In the genomic region with DNA sequence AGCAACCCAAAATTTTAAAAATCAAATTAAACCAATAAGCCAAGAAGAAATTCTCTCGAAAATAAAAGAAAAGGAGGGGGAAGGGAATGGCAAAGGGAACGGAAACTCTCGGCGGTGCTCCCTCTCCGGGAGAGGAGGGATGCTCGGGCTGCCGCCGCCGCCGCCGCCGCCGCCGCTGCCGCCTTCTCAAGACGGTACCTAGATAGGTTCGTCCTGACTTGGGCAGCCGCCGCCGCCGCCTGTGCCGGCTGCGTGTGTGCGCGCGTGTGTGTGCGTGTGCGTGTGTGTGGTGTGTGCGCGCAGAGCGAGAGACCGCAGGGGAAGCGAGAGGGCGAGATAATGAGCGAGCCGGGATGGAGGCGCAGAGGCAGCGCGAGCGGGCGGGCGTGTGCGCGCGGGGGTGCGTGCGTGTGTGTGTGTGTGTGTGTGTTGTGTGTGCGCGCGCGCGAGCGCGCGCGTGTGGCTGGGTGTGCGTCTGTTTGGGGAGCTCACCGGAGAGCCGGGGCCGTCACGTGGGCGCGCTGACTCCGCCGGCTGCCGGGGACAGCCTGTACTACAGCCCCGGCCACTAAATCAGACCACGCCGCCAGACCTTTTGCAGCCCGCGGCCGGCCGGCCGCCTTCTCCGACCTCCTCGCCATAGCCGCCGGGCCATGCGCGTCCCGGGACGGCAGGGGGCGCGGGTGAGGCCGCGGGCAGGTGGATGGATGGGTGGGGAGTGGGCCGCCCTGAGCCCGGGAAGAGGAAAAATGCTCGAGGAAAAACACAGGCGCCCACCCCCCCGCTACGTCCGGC, we compare ENCODE assay signal across 8 cellular contexts.
A peak's percentile ranks its signal among the peaks of the same experiment; 100 is the strongest.
DNase-seq lines count a peak whose midpoint lies in the region; ATAC-seq, FAIRE-seq and TF ChIP-seq lines count a peak whose summit lies in the region.

No MANE protein-coding gene starts in this region.

- peaks cover 26% of the 10 kb centered on the region for H3K23me2 ChIP-seq in H1 (ENCODE audit: low read depth, low read length)

- CTCF ChIA-PET in activated CD8-positive, alpha-beta T cell treated with anti-CD3 and anti-CD28 coated beads, Interleukin-2, amount 10 ng/mL, durations not matched to agents 7 days and 5 days (lab: Charles Lee) = interaction anchor here (0.8 to 1.1 kb wide), 3 partner anchors 8 to 840 kb away, joined by 3 read pairs; a partner anchor contains a TSS
- CTCF ChIA-PET in H1 (lab: Charles Lee; ENCODE audit: partially characterized antibody) = interaction anchor here (0.7 to 1.8 kb wide), 22 partner anchors 9 to 529 kb away, joined by 3 to 11 read pairs (median 4); no protein-coding TSS in a partner anchor

- peak overlapping the region; percentile 84 for H3K18ac ChIP-seq in H1 (ENCODE audit: extremely low read depth, low read length)

- H3K27me3 ChIP-seq in H1 (replicated peaks in 1 of 4; ENCODE audit: control insufficient read depth in 3 of 4, extremely low read depth in 1 of 4, insufficient read depth in 3 of 4, low read length in 3 of 4) = peaks cover 0 to 17% (median 8%) of the 10 kb centered on the region in 4 experiments; a peak in 6 of 7 replicates

- peak overlapping the region; percentile 75; the same call in 1 of the 2 replicates for H2BK12ac ChIP-seq in H1 (ENCODE audit: low read depth, low read length)

- H2BK15ac ChIP-seq in H1 (ENCODE audit: low read length) = no peak overlapping the region; the same call in 1 of the 2 replicates

- no peak overlapping the region for H3K23ac ChIP-seq in H1 (ENCODE audit: insufficient read length)

- H3K79me1 ChIP-seq in H1 (ENCODE audit: low read depth, low read length) = no peaks in the 10 kb centered on the region

- TF ChIP-seq CTCF in AG10803 (conservative IDR thresholded peaks at IDR 0.05; ENCODE audit: low read length) = peak; percentile 43
- peak; percentile 78 to 90 (median 79) for TF ChIP-seq CTCF in H1 (IDR thresholded peaks at IDR 0.05; ENCODE audit: control extremely low read depth in 1 of 3, insufficient read depth in 1 of 3, low read depth in 1 of 3, low read length in 3 of 3)

- peak in 1 of 2 experiments; percentile 62; a peak in 2 of 3 replicates for TF ChIP-seq POLR2A in H1 (IDR thresholded peaks at IDR 0.05; ENCODE audit: control extremely low read depth in 1 of 2, low read depth in 2 of 2, low read length in 2 of 2)

- H3K9me3 ChIP-seq in H1 (ENCODE audit: insufficient read depth in 2 of 2, low read depth in 1 of 2, low read length in 1 of 2) = no peaks in the 10 kb centered on the region

- H3K4me3 Mint-ChIP-seq in activated CD8-positive, alpha-beta T cell treated with anti-CD3 and anti-CD28 coated beads, Interleukin-2, amount 10 ng/mL, durations not matched to agents 7 days and 5 days = peak overlapping the region; percentile 84
- H3K4me3 Mint-ChIP-seq in memory B cell = peak overlapping the region; percentile 92

- no peak overlapping the region for H3K56ac ChIP-seq in H1 (replicated peaks; ENCODE audit: insufficient read length, low read depth, low read length)

- H4K5ac ChIP-seq in H1 (ENCODE audit: insufficient read length, low read depth, low read length) = peak overlapping the region; percentile 70

- H3K4me1 Mint-ChIP-seq in activated CD8-positive, alpha-beta T cell treated with anti-CD3 and anti-CD28 coated beads, Interleukin-2, amount 10 ng/mL, durations not matched to agents 7 days and 5 days (ENCODE audit: low read depth) = peaks cover 27% of the 10 kb centered on the region
- H3K4me1 Mint-ChIP-seq in memory B cell = peaks cover 24% of the 10 kb centered on the region

- H2BK20ac ChIP-seq in H1 (ENCODE audit: low read length) = 0 out of 2 replicates have a peak overlapping the region, but pooled peaks have one; percentile 80

- H3K36me3 Mint-ChIP-seq in activated CD8-positive, alpha-beta T cell treated with anti-CD3 and anti-CD28 coated beads, Interleukin-2, amount 10 ng/mL, durations not matched to agents 7 days and 5 days (ENCODE audit: low read depth) = peaks cover 2% of the 10 kb centered on the region
- peaks cover 1% of the 10 kb centered on the region for H3K36me3 Mint-ChIP-seq in memory B cell

- peak overlapping the region; percentile 28; the same call in 1 of the 2 replicates for H3K27ac ChIP-seq in H1 (ENCODE audit: low read depth, low read length)

- H4K8ac ChIP-seq in H1 (ENCODE audit: extremely low read depth, insufficient read depth, low read length) = peak overlapping the region; percentile 39; the same call in 1 of the 2 replicates

- H2AFZ ChIP-seq in H1 (ENCODE audit: low read length) = no peak overlapping the region; the same call in 1 of the 2 replicates

- peak; percentile 52 for ATAC-seq in GM19025 (IDR thresholded peaks at IDR 0.05; ENCODE audit: low read depth, unreplicated experiment)
- ATAC-seq in HG03378 (IDR thresholded peaks at IDR 0.05; ENCODE audit: unreplicated experiment) = peak; percentile 35
- peak; percentile 66 for ATAC-seq in activated CD8-positive, alpha-beta T cell treated with anti-CD3 and anti-CD28 coated beads, Interleukin-2, amount 10 ng/mL, durations not matched to agents 7 days and 5 days
- ATAC-seq in memory B cell (ENCODE audit: low read depth) = peak; percentile 69

- peak overlapping the region in 3 of 4 experiments; percentile 9 to 45 (median 28); a peak in 4 of 7 replicates for H3K9ac ChIP-seq in H1 (replicated peaks in 1 of 4; ENCODE audit: extremely low read depth in 1 of 4, low read depth in 3 of 4, low read length in 3 of 4)

- peaks cover 6 to 15% (median 13%) of the 10 kb centered on the region in 4 experiments for H3K4me1 ChIP-seq in H1 (replicated peaks in 1 of 4; ENCODE audit: control insufficient read depth in 3 of 4, insufficient read depth in 4 of 4, low read length in 3 of 4)

- FAIRE-seq in H1 (lab: Jason Lieb, UNC) = no peak

- 1% methylated on average over 53 of the region's 93 CpGs; no CpG with 5 or more reads in 1 of the 2 experiments for WGBS in H1 (ENCODE audit: extremely low coverage in 1 of 2, insufficient coverage in 1 of 2, insufficient read length in 1 of 2, insufficient replicate concordance in 2 of 2, low coverage in 1 of 2, low lambda C conversion rate in 2 of 2, missing lambda C conversion rate in 1 of 2), 2 experiments

- H3K4me3 ChIP-seq in AG10803 (ENCODE audit: low read length) (peak overlapping the region; percentile 59), H1 (ENCODE audit: extremely low read depth in 1 of 4, insufficient read depth in 2 of 4, low read depth in 3 of 4, low read length in 4 of 4) (peak overlapping the region; percentile 66 to 80 (median 76))

- DNase-seq in AG10803 (ENCODE audit: low read depth) = peak; percentile 69
- DNase-seq in NCI-H526 (lab: John Stamatoyannopoulos, UW) = peak; percentile 76 to 84
- DNase-seq in activated CD8-positive, alpha-beta T cell treated with anti-CD3 and anti-CD28 coated beads, Interleukin-2, amount 10 ng/mL, durations not matched to agents 7 days and 5 days = peak; percentile 60
- DNase-seq in H1 (ENCODE audit: low read depth in 1 of 2, low spot score in 2 of 2) = peak; percentile 63 to 87
- DNase-seq in memory B cell (ENCODE audit: low spot score in 2 of 2) = peak; percentile 55 to 56
- DNase-seq in stimulated activated CD8-positive, alpha-beta memory T cell treated with anti-CD3 and anti-CD28 coated beads, Interleukin-12 subunit alpha, Interleukin-12 subunit beta, amount 100 ng/mL, for 1 hour (ENCODE audit: low read depth) = peak; percentile 2

- H2AK5ac ChIP-seq in H1 (ENCODE audit: low read depth, low read length) = no peak overlapping the region

- 0 out of 3 replicates have a peak, but pooled peaks of 1 of the 2 experiments have one; percentile 26 for TF ChIP-seq EP300 in H1 (IDR thresholded peaks at IDR 0.05; ENCODE audit: borderline replicate concordance in 1 of 2, low read depth in 2 of 2, low read length in 2 of 2)

- no peaks in the 10 kb centered on the region for H3K9me3 Mint-ChIP-seq in activated CD8-positive, alpha-beta T cell treated with anti-CD3 and anti-CD28 coated beads, Interleukin-2, amount 10 ng/mL, durations not matched to agents 7 days and 5 days (ENCODE audit: insufficient read depth)
- no peaks in the 10 kb centered on the region for H3K9me3 Mint-ChIP-seq in memory B cell

- no peaks in the 10 kb centered on the region for H3K79me2 ChIP-seq in H1 (ENCODE audit: control insufficient read depth in 1 of 2, insufficient read depth in 2 of 2, low read length in 2 of 2)

- POLR2A ChIA-PET in activated CD8-positive, alpha-beta T cell treated with anti-CD3 and anti-CD28 coated beads, Interleukin-2, amount 10 ng/mL, durations not matched to agents 7 days and 5 days (lab: Charles Lee) = interaction anchor here (1.1 kb wide), 1 partner anchor 112 kb away, joined by 3 read pairs; a partner anchor contains a TSS
- POLR2A ChIA-PET in H1 (lab: Charles Lee; ENCODE audit: partially characterized antibody) = interaction anchor here (0.6 to 4.2 kb wide), 10 partner anchors 8 to 243 kb away, joined by 3 to 28 read pairs (median 3); a partner anchor contains a TSS

- TF ChIP-seq RAD21 in H1 (IDR thresholded peaks at IDR 0.05 in 1 of 2, conservative IDR thresholded peaks at IDR 0.05 in 1 of 2; ENCODE audit: low read depth in 2 of 2, low read length in 2 of 2) = peak; percentile 42 to 64

- no peak overlapping the region for H2BK120ac ChIP-seq in H1 (replicated peaks; ENCODE audit: low read depth, low read length)

- H4K20me1 ChIP-seq in H1 (replicated peaks in 1 of 2; ENCODE audit: control insufficient read depth in 1 of 2, insufficient read depth in 2 of 2, low read length in 2 of 2) = peaks cover 0 to 1% of the 10 kb centered on the region in 2 experiments

- peak overlapping the region; percentile 96 to 100 for H3K4me2 ChIP-seq in H1 (ENCODE audit: insufficient read depth in 1 of 2, low read depth in 2 of 2, low read length in 2 of 2)

- no peak overlapping the region; the same call in 1 of the 2 replicates for H2BK5ac ChIP-seq in H1 (ENCODE audit: low read depth, low read length)

- no peak overlapping the region for H3K14ac ChIP-seq in H1 (ENCODE audit: insufficient read length)

- H3K36me3 ChIP-seq in H1 (ENCODE audit: control insufficient read depth in 2 of 4, insufficient read depth in 4 of 4, low read length in 3 of 4) = no peaks in the 10 kb centered on the region; a peak in 1 of 8 replicates

- H4K91ac ChIP-seq in H1 (replicated peaks; ENCODE audit: insufficient read length, low read length) = peak overlapping the region; percentile 85

- H3K4ac ChIP-seq in H1 (replicated peaks; ENCODE audit: insufficient read length, low read depth, low read length) = no peak overlapping the region

- H3K27ac Mint-ChIP-seq in activated CD8-positive, alpha-beta T cell treated with anti-CD3 and anti-CD28 coated beads, Interleukin-2, amount 10 ng/mL, durations not matched to agents 7 days and 5 days = no peak overlapping the region
- peak overlapping the region; percentile 85 for H3K27ac Mint-ChIP-seq in memory B cell

- peaks cover 66% of the 10 kb centered on the region for H3K27me3 Mint-ChIP-seq in activated CD8-positive, alpha-beta T cell treated with anti-CD3 and anti-CD28 coated beads, Interleukin-2, amount 10 ng/mL, durations not matched to agents 7 days and 5 days (ENCODE audit: low read depth)
- peaks cover 23% of the 10 kb centered on the region for H3K27me3 Mint-ChIP-seq in memory B cell

TF ChIP-seq in H1, 55 proteins besides CTCF, POLR2A, EP300 and RAD21 (continues in another document):
- peak; percentile 30 for TF ChIP-seq NANOG (IDR thresholded peaks at IDR 0.05; ENCODE audit: insufficient read depth, low read depth, low read length, poor library complexity, severe bottlenecking)
- TF ChIP-seq TEAD4 (IDR thresholded peaks at IDR 0.05; ENCODE audit: low read depth, low read length) = no peak; the same call in 1 of the 2 replicates

Comparison
In these comparisons a context has a peak if more than half of its experiments do, and no peak if none do; other contexts are left out.
1. Peak in every context shown above with its lines: DNase-seq, ATAC-seq, H3K4me3 ChIP-seq and H3K27ac ChIP-seq.
2. DNase-seq: peak in every context shown above with its lines; median percentile 80 in NCI-H526; 75 in H1; 69 in AG10803; 60 in activated CD8-positive, alpha-beta T cell treated with anti-CD3 and anti-CD28 coated beads, Interleukin-2, amount 10 ng/mL, durations not matched to agents 7 days and 5 days; 56 in memory B cell; 2 in stimulated activated CD8-positive, alpha-beta memory T cell treated with anti-CD3 and anti-CD28 coated beads, Interleukin-12 subunit alpha, Interleukin-12 subunit beta, amount 100 ng/mL, for 1 hour.